ENCODE assay signal across 32 cellular contexts in the genomic region with DNA sequence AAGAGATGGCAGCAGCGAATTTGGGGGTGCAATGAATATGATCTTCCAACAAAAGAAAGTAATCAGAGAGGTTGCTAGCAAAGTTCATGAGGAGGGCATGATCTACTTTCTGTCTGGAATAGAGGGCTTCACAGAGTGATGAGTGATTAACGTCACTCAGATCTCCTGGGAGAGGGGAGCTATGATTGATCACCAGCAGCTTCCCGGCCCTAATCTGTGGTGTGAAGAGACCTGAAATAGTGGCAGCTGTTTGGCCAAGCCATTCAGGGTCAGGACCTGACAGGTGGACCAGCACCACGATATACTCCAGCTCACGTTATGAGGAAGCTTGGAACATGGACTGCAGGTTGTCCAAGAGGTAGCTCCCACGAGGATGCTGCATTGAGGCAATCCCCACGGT.
"Had no signal": no experiment of that assay in that cellular context is flagged by ENCODE, and none has a peak within 500 bp of the region (broad histone marks: within the 10 kb centered on the region; RNA-seq: fewer than 3 reads in every experiment).

No MANE protein-coding gene starts in this region.

- H3K9me3 Mint-ChIP-seq: natural killer cell treated with Interleukin-12 subunit alpha and Interleukin-12 subunit beta and Interleukin-15 and Interleukin-18, amount 100 ng/mL, for 72 hours; neural crest cell had no signal

- H3K4me3 ChIP-seq: left lung, lower lobe of right lung, pancreas, prostate gland, skin epidermis, stomach, testis, thyroid gland, transverse colon, upper lobe of left lung, vagina had no signal

- FAIRE-seq: islet of Langerhans, kidney, pancreas had no signal

- H3K36me3 Mint-ChIP-seq: immature natural killer cell; mesothelial cell of epicardium; natural killer cell treated with Interleukin-12 subunit alpha and Interleukin-12 subunit beta and Interleukin-15 and Interleukin-18, amount 100 ng/mL, for 72 hours had no signal

- H3K36me3 ChIP-seq: left lung, lower lobe of right lung, pancreas, prostate gland, stomach, thyroid gland, transverse colon, upper lobe of left lung, vagina had no signal

- H3K4me1 Mint-ChIP-seq: immature natural killer cell, mesothelial cell of epicardium, neural crest cell had no signal

- H3K27me3 ChIP-seq: left lung, pancreas, testis, thyroid gland, transverse colon, upper lobe of left lung, vagina had no signal

- H3K27ac Mint-ChIP-seq: immature natural killer cell; mesothelial cell of epicardium; naive thymus-derived CD4-positive, alpha-beta T cell; natural killer cell treated with Interleukin-12 subunit alpha and Interleukin-12 subunit beta and Interleukin-15 and Interleukin-18, amount 100 ng/mL, for 72 hours had no signal

- DNase-seq: hypothalamus; immature natural killer cell; left colon; left lung; lower lobe of right lung; mesendoderm; naive thymus-derived CD4-positive, alpha-beta T cell; nucleus accumbens; pancreas; posterior cingulate gyrus; retina; right cardiac atrium; stimulated activated CD4-positive, alpha-beta T cell treated with anti-CD3 and anti-CD28 coated beads, Interleukin-12 subunit alpha, Interleukin-12 subunit beta, amount 100 ng/mL, for 4 hours; stimulated activated CD4-positive, alpha-beta T cell treated with anti-CD3 and anti-CD28 coated beads, Interleukin-15, amount 100 ng/mL, for 24 hours; stimulated activated CD4-positive, alpha-beta T cell treated with anti-CD3 and anti-CD28 coated beads, Interleukin-2, amount 100 ng/mL, for 24 hours; stimulated activated CD4-positive, alpha-beta T cell treated with anti-CD3 and anti-CD28 coated beads, Interleukin-4, amount 100 ng/mL, for 1 hour; stimulated activated naive B cell treated with anti-CD40 and anti-IgM and Interleukin-4, amounts not matched to agents 10 μg/mL and 1 μg/mL and 100 μg/mL, for 72 hours; stimulated activated naive CD8-positive, alpha-beta T cell treated with anti-CD3 and anti-CD28 coated beads, Interleukin-15, Interleukin-2, amounts not matched to agents 100 U/mL and 50 U/mL, for 24 hours; stomach; testis; thyroid gland; transverse colon; upper lobe of left lung had no signal

- ATAC-seq: left colon; left lung; lower lobe of right lung; naive thymus-derived CD4-positive, alpha-beta T cell; natural killer cell treated with Interleukin-12 subunit alpha and Interleukin-12 subunit beta and Interleukin-15 and Interleukin-18, amount 100 ng/mL, for 72 hours; pancreas; right cardiac atrium; sciatic nerve; stimulated activated naive B cell treated with anti-CD40 and anti-IgM and Interleukin-4, amounts not matched to agents 10 μg/mL and 1 μg/mL and 100 μg/mL, for 72 hours; stimulated activated naive CD8-positive, alpha-beta T cell treated with anti-CD3 and anti-CD28 coated beads, Interleukin-15, Interleukin-2, amounts not matched to agents 100 U/mL and 50 U/mL, for 24 hours had no signal

- H3K27me3 Mint-ChIP-seq: stimulated activated naive B cell treated with anti-CD40 and anti-IgM and Interleukin-4, amounts not matched to agents 10 μg/mL and 1 μg/mL and 100 μg/mL, for 72 hours had no signal

- H3K4me3 Mint-ChIP-seq: immature natural killer cell; mesothelial cell of epicardium; naive thymus-derived CD4-positive, alpha-beta T cell; natural killer cell treated with Interleukin-12 subunit alpha and Interleukin-12 subunit beta and Interleukin-15 and Interleukin-18, amount 100 ng/mL, for 72 hours; neural crest cell; stimulated activated naive B cell treated with anti-CD40 and anti-IgM and Interleukin-4, amounts not matched to agents 10 μg/mL and 1 μg/mL and 100 μg/mL, for 72 hours had no signal
